Comparison of ENCODE assay signal across 15 cellular contexts in the genomic region with DNA sequence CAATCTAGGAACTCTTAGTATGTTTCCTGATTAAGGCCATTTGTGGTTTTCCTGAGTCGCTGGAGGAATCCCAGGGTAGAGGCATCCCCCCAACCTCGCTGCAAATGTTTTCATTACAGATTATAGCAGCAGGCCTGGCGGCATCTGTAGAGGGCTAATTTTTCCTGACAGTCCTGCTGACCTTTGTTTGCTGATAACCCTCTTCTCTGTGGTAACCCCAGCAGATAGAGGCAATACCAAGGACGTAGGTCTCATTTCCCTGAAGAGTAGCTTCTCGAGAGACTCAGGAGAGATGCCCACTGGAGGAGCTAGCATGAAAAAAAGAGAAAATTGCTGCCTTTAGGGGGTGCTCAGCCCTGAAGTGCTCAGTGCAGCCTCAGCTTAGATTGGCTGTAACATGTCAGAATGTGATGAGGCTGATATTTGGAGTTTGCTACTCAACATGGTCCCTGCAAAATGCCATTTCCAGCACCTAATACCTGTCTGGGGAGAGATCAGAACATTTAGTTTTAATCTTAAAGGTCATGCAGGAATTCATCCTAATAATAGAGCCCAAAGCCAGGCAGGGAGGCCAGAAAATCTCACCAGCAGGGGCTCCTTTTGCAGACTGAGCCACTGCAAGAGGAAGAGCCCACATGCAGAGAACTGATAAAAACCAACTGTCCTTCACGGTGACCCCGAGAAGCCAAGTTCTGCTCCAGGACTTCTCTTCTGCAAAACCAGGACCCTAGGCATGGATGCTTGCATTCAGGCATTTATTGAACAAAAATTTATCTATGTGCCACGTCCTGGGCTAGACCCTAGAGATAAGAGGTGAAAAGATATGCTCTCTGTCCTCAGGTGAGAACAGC.
DNase-seq lines count a peak whose midpoint lies in the region; ATAC-seq and TF ChIP-seq lines count a peak whose summit lies in the region.
"Had no signal": no experiment of that assay in that cellular context is flagged by ENCODE, and none has a peak within 500 bp of the region (broad histone marks: within the 10 kb centered on the region; RNA-seq: fewer than 3 reads in every experiment).

No MANE protein-coding gene starts in this region.

- POLR2A ChIA-PET in Panc1 (lab: Charles Lee), result no interaction called here

- H3K27me3 ChIP-seq in cardiac muscle cell, result no peaks in the 10 kb centered on the region
- H3K27me3 ChIP-seq in Panc1 (ENCODE audit: control insufficient read depth, insufficient read depth, low read length), result peaks cover 5% of the 10 kb centered on the region; the same call in 1 of the 2 replicates
- no peaks in the 10 kb centered on the region for H3K27me3 ChIP-seq in foreskin keratinocyte
- H3K27me3 ChIP-seq: upper lobe of right lung had no signal

- no peaks in the 10 kb centered on the region for H3K9me3 ChIP-seq in cardiac muscle cell (ENCODE audit: low read depth)
- no peaks in the 10 kb centered on the region for H3K9me3 ChIP-seq in Panc1 (ENCODE audit: control insufficient read depth, insufficient read depth, low read depth, low read length)
- H3K9me3 ChIP-seq: HAP-1, upper lobe of right lung had no signal

- ATAC-seq in left ventricle myocardium superior (no peak), Panc1 (no peak), foreskin keratinocyte (no peak), GM18907 (IDR thresholded peaks at IDR 0.05; ENCODE audit: unreplicated experiment) (no peak)
- ATAC-seq: upper lobe of right lung had no signal

- peak in 1 of 2 donors; percentile 51 for DNase-seq in cardiac muscle cell (ENCODE audit: low read depth in 1 of 2, low spot score in 1 of 2)
- no peak for DNase-seq in left ventricle myocardium superior
- no peak for DNase-seq in Panc1 (ENCODE audit: low read depth, low spot score)
- DNase-seq in foreskin keratinocyte, result no peak
- DNase-seq in NCI-H345 (lab: John Stamatoyannopoulos, UW), result no peak
- no peak for DNase-seq in T-helper 1 cell
- no peak for DNase-seq in stimulated activated CD4-positive, alpha-beta T cell treated with anti-CD3 and anti-CD28 coated beads, Interleukin-4, amount 100 ng/mL, for 1 hour
- DNase-seq: activated CD4-positive, alpha-beta T cell treated with anti-CD3 and anti-CD28 coated beads, Interleukin-2, amount 50 U/mL, for 1 hour; NCI-H187 treated with DMSO at 0.1 percent for 48 hours; NK-92 treated with Interleukin-12 subunit alpha and Interleukin-12 subunit beta, amount 100 ng/mL, for 24 hours; posterior cingulate gyrus; SW 1271; upper lobe of right lung had no signal

- BruUV-seq in Panc1 (replicated peaks; lab: Mats Ljungman, UMichigan), result no TSS peak

- H3K4me3 ChIP-seq in cardiac muscle cell, result no peak overlapping the region
- H3K4me3 ChIP-seq in Panc1 (ENCODE audit: low read depth in 2 of 2, low read length in 2 of 2), result no peak overlapping the region
- H3K4me3 ChIP-seq: HAP-1, upper lobe of right lung had no signal

- H3K36me3 ChIP-seq in cardiac muscle cell, result no peaks in the 10 kb centered on the region
- H3K36me3 ChIP-seq in Panc1 (ENCODE audit: control insufficient read depth, insufficient read depth, low read length), result no peaks in the 10 kb centered on the region
- H3K36me3 ChIP-seq: HAP-1, upper lobe of right lung had no signal

- H3K4me1 ChIP-seq in cardiac muscle cell (ENCODE audit: low read depth), result peaks cover 20% of the 10 kb centered on the region
- H3K4me1 ChIP-seq in Panc1 (ENCODE audit: control insufficient read depth, insufficient read depth, low read length), result no peaks in the 10 kb centered on the region
- H3K4me1 ChIP-seq in foreskin keratinocyte, result peaks cover 6% of the 10 kb centered on the region
- H3K4me1 ChIP-seq: HAP-1, upper lobe of right lung had no signal

- intact Hi-C loops in left ventricle myocardium superior (cut with micrococcal nuclease) (no loop called here), Panc1 (cut with micrococcal nuclease; ENCODE audit: unreplicated experiment) (no loop called here)

- H3K27ac ChIP-seq in cardiac muscle cell (peak overlapping the region; percentile 75), Panc1 (ENCODE audit: low read length) (no peak overlapping the region), foreskin keratinocyte (no peak overlapping the region)
- H3K27ac ChIP-seq: upper lobe of right lung had no signal

- CTCF ChIA-PET in Panc1 (lab: Charles Lee), result no interaction called here

- TF ChIP-seq CTCF in cardiac muscle cell (IDR thresholded peaks at IDR 0.05; ENCODE audit: low read depth, low read length), result peak; percentile 20
- 0 out of 2 replicates have a peak, but pooled peaks have one; percentile 18 for TF ChIP-seq CTCF in Panc1 (IDR thresholded peaks at IDR 0.05)
- TF ChIP-seq CTCF in foreskin keratinocyte (conservative IDR thresholded peaks at IDR 0.05), result peak; percentile 38

- in situ Hi-C loops in Panc1 (cut with HindIII; ENCODE audit: low pct_unique_long_range_greater_than_20kb, low sequenced_read_pairs), result no loop called here
